8 cellular contexts compared by ENCODE assay signal in genomic region chr2:199460101-199460671, GRCh38. TPM values are rescaled to one million over a fixed set of nuclear protein-coding genes. Genes with fewer than 3 reads are reported as not detected.
DNase-seq lines count a peak whose midpoint lies in the region; ATAC-seq lines count a peak whose summit lies in the region.

No MANE protein-coding gene starts in this region.

- DNase-seq in DMS114 treated with DMSO at 0.1 percent for 48 hours (lab: John Stamatoyannopoulos, UW; ENCODE audit: unreplicated experiment) = peak; percentile 58
- peak; percentile 40 for DNase-seq in M059J (ENCODE audit: low read depth)
- DNase-seq in astrocyte of the hippocampus (ENCODE audit: low read depth, low spot score) = peak; percentile 55
- DNase-seq in medulla oblongata (ENCODE audit: extremely low spot score) = peak; percentile 34
- no peak for DNase-seq in NK-92 (lab: John Stamatoyannopoulos, UW; ENCODE audit: unreplicated experiment)
- DNase-seq in RPMI8226 = no peak

- ATAC-seq in HG02852 (IDR thresholded peaks at IDR 0.05; ENCODE audit: unreplicated experiment) (no peak), esophagus mucosa (no peak)

RNA-seq across cellular contexts. Expression of gene SATB2, which starts 2.4 kb away (rescaled TPM):
- total RNA-seq in M059J (2014; rRNA removed; shearing (Covaris generic)) = 7.5 and 7.8 TPM in 2 replicates
- total RNA-seq in esophagus mucosa = 1.1 TPM

Comparison
In these comparisons a context has a peak if more than half of its experiments do, and no peak if none do; other contexts are left out.
1. DNase-seq: peak in DMS114 treated with DMSO at 0.1 percent for 48 hours (single experiment), M059J (single experiment), astrocyte of the hippocampus (single experiment) and medulla oblongata (single experiment); none in NK-92 (single experiment) and RPMI8226 (single experiment).